11 cellular contexts compared by ENCODE assay signal in genomic region chr17:58402679-58403078, GRCh38. TPM values are rescaled to one million over a fixed set of nuclear protein-coding genes. Genes with fewer than 3 reads are reported as not detected.
A peak's percentile ranks its signal among the peaks of the same experiment; 100 is the strongest.
DNase-seq lines count a peak whose midpoint lies in the region; ATAC-seq and TF ChIP-seq lines count a peak whose summit lies in the region.
"Had no signal": no experiment of that assay in that cellular context is flagged by ENCODE, and none has a peak within 500 bp of the region (broad histone marks: within the 10 kb centered on the region; RNA-seq: fewer than 3 reads in every experiment).

No MANE protein-coding gene starts in this region.

- no peak for ATAC-seq in HG03139 (IDR thresholded peaks at IDR 0.05; ENCODE audit: unreplicated experiment)

- H3K4me3 ChIP-seq in HUES64 (ENCODE audit: low read length) (0 out of 2 replicates have a peak overlapping the region, but pooled peaks have one; percentile 2), breast epithelium (peak overlapping the region in 1 of 3 donors; percentile 3), mesodermal cell (ENCODE audit: extremely low read depth, insufficient read depth, low read length, poor library complexity, severe bottlenecking) (no peak overlapping the region)
- H3K4me3 ChIP-seq: sigmoid colon had no signal

- H3K36me3 ChIP-seq in HUES64 (ENCODE audit: insufficient read depth, low read length) (no peaks in the 10 kb centered on the region), breast epithelium (no peaks in the 10 kb centered on the region), mesodermal cell (ENCODE audit: control insufficient read depth, insufficient read depth, low read length) (no peaks in the 10 kb centered on the region)
- H3K36me3 ChIP-seq: sigmoid colon had no signal

- peak overlapping the region; percentile 4; the same call in 1 of the 2 replicates for H3K9ac ChIP-seq in HUES64 (ENCODE audit: low read depth, low read length)

- H3K9me3 ChIP-seq in HUES64 (ENCODE audit: insufficient read depth, low read depth, low read length), result no peaks in the 10 kb centered on the region
- no peaks in the 10 kb centered on the region for H3K9me3 ChIP-seq in breast epithelium
- H3K9me3 ChIP-seq in mesodermal cell (ENCODE audit: control insufficient read depth, low read length), result no peaks in the 10 kb centered on the region
- H3K9me3 ChIP-seq: sigmoid colon had no signal

- peaks cover 67% of the 10 kb centered on the region for H3K27me3 ChIP-seq in HUES64 (ENCODE audit: insufficient read depth, low read length)
- no peaks in the 10 kb centered on the region for H3K27me3 ChIP-seq in breast epithelium
- H3K27me3 ChIP-seq: sigmoid colon had no signal

- TF ChIP-seq POLR2A in breast epithelium (IDR thresholded peaks at IDR 0.05), result no peak

- intact Hi-C loops in breast epithelium (cut with DNase I; ENCODE audit: low total_unique reads), result no loop called here

- peak; percentile 14 for DNase-seq in AG20443 (ENCODE audit: low spot score)
- peak in 1 of 2 donors; percentile 77 for DNase-seq in breast epithelium (ENCODE audit: low spot score in 2 of 2)
- no peak for DNase-seq in stimulated activated CD4-positive, alpha-beta T cell treated with anti-CD3 and anti-CD28 coated beads, Interleukin-15, amount 100 ng/mL, for 24 hours
- DNase-seq in DMS114 treated with DMSO at 0.1 percent for 48 hours (lab: John Stamatoyannopoulos, UW; ENCODE audit: unreplicated experiment), result no peak
- no peak for DNase-seq in amniotic stem cell (lab: John Stamatoyannopoulos, UW)
- DNase-seq: head of caudate nucleus, NCI-H187 treated with DMSO at 0.1 percent for 48 hours, sigmoid colon had no signal

- no peak for TF ChIP-seq CTCF in breast epithelium (IDR thresholded peaks at IDR 0.05)

- 45% methylated on average over 1 of the region's 1 CpG for whole genome bisulfite sequencing in HUES64
- 33% methylated on average over 1 of the region's 1 CpG; no CpG with 5 or more reads in 1 of the 2 experiments for WGBS in mesodermal cell (ENCODE audit: insufficient coverage in 2 of 2), 2 experiments

- H3K27ac ChIP-seq in HUES64 (ENCODE audit: low read depth, low read length) (peak overlapping the region; percentile 80), breast epithelium (peak overlapping the region; percentile 70 to 79), mesodermal cell (ENCODE audit: low read depth, low read length, severe bottlenecking) (peak overlapping the region; percentile 4)
- H3K27ac ChIP-seq: sigmoid colon had no signal

- H3K4me1 ChIP-seq in HUES64 (ENCODE audit: insufficient read depth, low read length) (peaks cover 58% of the 10 kb centered on the region), breast epithelium (no peaks in the 10 kb centered on the region), mesodermal cell (ENCODE audit: control insufficient read depth, insufficient read depth, low read length, poor library complexity, severe bottlenecking) (peaks cover 23% of the 10 kb centered on the region)
- H3K4me1 ChIP-seq: sigmoid colon had no signal

RNA-seq across cellular contexts. Expression of gene RNF43, which starts 14.7 kb away (rescaled TPM):
- polyA plus RNA-seq in HUES64 (2013, experiment 1 of 2), result 2.8 TPM
- polyA plus RNA-seq in HUES64 (2013, experiment 2 of 2), result 2.9 TPM
- total RNA-seq in breast epithelium, result 10 to 100 TPM in 1 of 3 donors, 1 to 10 TPM in 1, not detected in 1; 8.5 to 19.0 TPM
- 2.7 TPM for polyA plus RNA-seq in mesodermal cell (2013, experiment 1 of 2)
- polyA plus RNA-seq in mesodermal cell (2013, experiment 2 of 2), result 1.7 TPM

RNA-seq across cellular contexts. Expression of gene SUPT4H1, which starts 50.7 kb away (rescaled TPM):
- 73.2 TPM for polyA plus RNA-seq in HUES64 (2013, experiment 1 of 2)
- polyA plus RNA-seq in HUES64 (2013, experiment 2 of 2), result 79.8 TPM
- 10 to 100 TPM; 46.4 to 61.6 (median 48.2) TPM for total RNA-seq in breast epithelium
- polyA plus RNA-seq in mesodermal cell (2013, experiment 1 of 2), result 107 TPM
- polyA plus RNA-seq in mesodermal cell (2013, experiment 2 of 2), result 91.4 TPM

Comparison
In these comparisons a context has a peak if more than half of its experiments do, and no peak if none do; other contexts are left out.
1. H3K27ac ChIP-seq: peak in every context shown above with its lines; median percentile 80 in HUES64; 74 in breast epithelium; 4 in mesodermal cell.